8 cellular contexts compared by ENCODE assay signal in the genomic region with DNA sequence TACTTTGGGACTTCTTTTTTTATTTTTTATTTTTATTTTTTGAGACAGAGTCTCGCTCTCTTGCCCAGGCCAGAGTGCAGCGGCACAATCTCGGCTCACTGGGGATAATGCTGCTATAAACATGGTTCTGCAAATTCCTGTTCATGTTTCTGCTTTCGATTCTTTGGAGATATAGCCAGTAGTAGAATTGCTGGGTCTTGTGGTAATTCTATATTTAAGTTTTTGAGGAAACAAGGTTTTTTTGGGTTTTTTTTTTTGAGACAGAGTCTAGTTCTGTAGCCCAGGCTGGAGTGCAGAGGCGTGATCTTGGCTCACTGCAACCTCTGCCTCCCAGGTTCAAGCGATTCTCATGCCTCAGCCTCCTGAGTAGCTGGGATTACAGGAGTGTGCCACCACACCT. TPM values are rescaled to one million over a fixed set of nuclear protein-coding genes. Genes with fewer than 3 reads are reported as not detected.
DNase-seq lines count a peak whose midpoint lies in the region; ATAC-seq and TF ChIP-seq lines count a peak whose summit lies in the region.
"Not testable (repeated sequence)": the region's sequence is repeated elsewhere in the genome, so short reads cannot be mapped to it uniquely, and the experiment has no call there.

No MANE protein-coding gene starts in this region.

- not testable (repeated sequence) for H3K4me3 ChIP-seq in naive thymus-derived CD4-positive, alpha-beta T cell (ENCODE audit: low read length); upper lobe of right lung

- not testable (repeated sequence) for H3K4me1 ChIP-seq in naive thymus-derived CD4-positive, alpha-beta T cell (ENCODE audit: control insufficient read depth in 2 of 2, insufficient read depth in 2 of 2, low read length in 2 of 2); upper lobe of right lung

- H3K4me3 Mint-ChIP-seq in CD14-positive monocyte: peak overlapping the region; percentile 18 to 63
- H3K4me3 Mint-ChIP-seq in naive thymus-derived CD4-positive, alpha-beta T cell: not testable (repeated sequence)

- not testable (repeated sequence) for H3K27me3 Mint-ChIP-seq in CD14-positive monocyte (ENCODE audit: low read depth in 3 of 3)
- H3K27me3 Mint-ChIP-seq in naive thymus-derived CD4-positive, alpha-beta T cell: peaks cover 0 to 56% (median 6%) of the 10 kb centered on the region in 5 donors

- intact Hi-C loops in CD14-positive monocyte (cut with micrococcal nuclease); left ventricle myocardium superior (cut with micrococcal nuclease); naive thymus-derived CD4-positive, alpha-beta T cell (cut with micrococcal nuclease); upper lobe of right lung (cut with DNase I): not testable (repeated sequence)

- H3K27me3 ChIP-seq in naive thymus-derived CD4-positive, alpha-beta T cell (ENCODE audit: control insufficient read depth in 2 of 2, insufficient read depth in 2 of 2, low read length in 2 of 2); upper lobe of right lung: not testable (repeated sequence)

- not testable (repeated sequence) for DNase-seq in CD14-positive monocyte (ENCODE audit: low spot score); left ventricle myocardium superior; naive thymus-derived CD4-positive, alpha-beta T cell; upper lobe of right lung
- peak; percentile 12 to 13 for DNase-seq in Kasumi-1 (lab: John Stamatoyannopoulos, UW)
- peak; percentile 52 to 81 for DNase-seq in NOMO-1 (lab: John Stamatoyannopoulos, UW; ENCODE audit: unreplicated experiment in 2 of 2)
- peak; percentile 58 for DNase-seq in SIG-M5 (lab: John Stamatoyannopoulos, UW)
- peak; percentile 48 for DNase-seq in globus pallidus (ENCODE audit: low spot score)

- not testable (repeated sequence) for H3K36me3 Mint-ChIP-seq in CD14-positive monocyte; naive thymus-derived CD4-positive, alpha-beta T cell

- H3K27ac ChIP-seq in naive thymus-derived CD4-positive, alpha-beta T cell (ENCODE audit: low read depth, low read length); upper lobe of right lung: not testable (repeated sequence)

- not testable (repeated sequence) for H3K36me3 ChIP-seq in naive thymus-derived CD4-positive, alpha-beta T cell (ENCODE audit: control insufficient read depth in 2 of 3, insufficient read depth in 3 of 3, low read length in 3 of 3); upper lobe of right lung

- CTCF ChIA-PET in naive thymus-derived CD4-positive, alpha-beta T cell (lab: Charles Lee): interaction anchor here (0.7 kb wide), 1 partner anchor 157 kb away, joined by 3 read pairs; no protein-coding TSS in a partner anchor

- not testable (repeated sequence) for TF ChIP-seq CTCF in CD14-positive monocyte (IDR thresholded peaks at IDR 0.05); upper lobe of right lung (IDR thresholded peaks at IDR 0.05)

- H3K9me3 ChIP-seq in naive thymus-derived CD4-positive, alpha-beta T cell (ENCODE audit: control insufficient read depth in 2 of 3, low read length in 3 of 3); upper lobe of right lung: not testable (repeated sequence)

- peak; percentile 58 for ATAC-seq in left ventricle myocardium superior
- peak; percentile 37 for ATAC-seq in naive thymus-derived CD4-positive, alpha-beta T cell
- ATAC-seq in upper lobe of right lung: peak; percentile 51

- H3K4me1 Mint-ChIP-seq in CD14-positive monocyte: peaks cover 49% of the 10 kb centered on the region
- H3K4me1 Mint-ChIP-seq in naive thymus-derived CD4-positive, alpha-beta T cell: not testable (repeated sequence)

- H3K9me3 Mint-ChIP-seq in CD14-positive monocyte; naive thymus-derived CD4-positive, alpha-beta T cell: not testable (repeated sequence)

- peak overlapping the region; percentile 78 to 93 (median 91) for H3K27ac Mint-ChIP-seq in CD14-positive monocyte
- H3K27ac Mint-ChIP-seq in naive thymus-derived CD4-positive, alpha-beta T cell: peak overlapping the region in 1 of 9 donors; percentile 44

- POLR2A ChIA-PET in naive thymus-derived CD4-positive, alpha-beta T cell (lab: Charles Lee): not testable (repeated sequence)

RNA-seq across cellular contexts. Expression of gene IFT81, which starts 35.9 kb away (rescaled TPM):
- under 1 TPM; 0.47 to 0.97 TPM for polyA plus RNA-seq in CD14-positive monocyte
- total RNA-seq in left ventricle myocardium superior: 9.4 TPM
- 1 to 10 TPM in 4 of 5 experiments, under 1 TPM in 1; 0.66 to 1.3 (median 1.3) TPM for total RNA-seq in naive thymus-derived CD4-positive, alpha-beta T cell
- under 1 TPM; 0.72 to 0.99 TPM for polyA plus RNA-seq in naive thymus-derived CD4-positive, alpha-beta T cell
- total RNA-seq in upper lobe of right lung: 7.3 TPM

RNA-seq across cellular contexts. Expression of gene C12orf76, which starts 39.9 kb away (rescaled TPM):
- polyA plus RNA-seq in CD14-positive monocyte: 10 to 100 TPM in 1 of 2 donors, 1 to 10 TPM in 1; 9.3 to 10.6 TPM
- total RNA-seq in left ventricle myocardium superior (5.7 TPM), upper lobe of right lung (25.0 TPM)
- total RNA-seq in naive thymus-derived CD4-positive, alpha-beta T cell: 10 to 100 TPM; 14.6 to 28.7 (median 27.8) TPM
- 10 to 100 TPM; 14.3 to 21.0 TPM for polyA plus RNA-seq in naive thymus-derived CD4-positive, alpha-beta T cell
